Comparison of ENCODE assay signal across 19 cellular contexts in the genomic region with DNA sequence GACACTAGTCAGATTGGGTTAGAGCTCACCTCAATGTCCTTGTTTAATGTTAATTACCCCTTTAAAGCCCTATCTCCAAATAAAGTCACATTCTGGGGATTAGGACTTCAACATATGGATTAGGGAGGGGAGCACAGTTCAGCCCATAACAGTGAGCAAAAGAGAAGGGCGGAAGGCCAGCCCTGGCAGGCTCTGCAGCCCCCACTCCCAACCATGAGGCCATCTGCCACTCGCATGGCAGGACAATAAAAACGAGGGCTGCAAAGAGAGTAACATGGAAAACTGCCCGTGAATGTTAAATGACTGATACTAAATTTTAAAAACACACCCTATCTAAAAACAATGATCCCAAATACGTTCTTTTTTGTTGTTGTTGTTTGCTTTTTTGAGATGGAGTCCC. TPM values are rescaled to one million over a fixed set of nuclear protein-coding genes. Genes with fewer than 3 reads are reported as not detected.
DNase-seq lines count a peak whose midpoint lies in the region; ATAC-seq lines count a peak whose summit lies in the region.
"Had no signal": no experiment of that assay in that cellular context is flagged by ENCODE, and none has a peak within 500 bp of the region (broad histone marks: within the 10 kb centered on the region; RNA-seq: fewer than 3 reads in every experiment).

No MANE protein-coding gene starts in this region.

- no peaks in the 10 kb centered on the region for H3K9me3 ChIP-seq in CD4-positive, CD25-positive, alpha-beta regulatory T cell (ENCODE audit: control insufficient read depth in 2 of 2, low read length in 2 of 2)
- H3K9me3 ChIP-seq: right lobe of liver, stomach, transverse colon had no signal

- POLR2A ChIA-PET in T-cell (lab: Charles Lee): no interaction called here

- H3K27ac Mint-ChIP-seq in CD4-positive, CD25-positive, alpha-beta regulatory T cell: peak overlapping the region; percentile 89 to 97 (median 91)
- peak overlapping the region; percentile 99 to 100 for H3K27ac Mint-ChIP-seq in T-cell

- no peaks in the 10 kb centered on the region for H3K27me3 ChIP-seq in CD4-positive, CD25-positive, alpha-beta regulatory T cell (ENCODE audit: control insufficient read depth, insufficient read depth, low read length)
- H3K27me3 ChIP-seq: right lobe of liver, stomach, transverse colon had no signal

- peaks cover 29% of the 10 kb centered on the region for H3K36me3 ChIP-seq in CD4-positive, CD25-positive, alpha-beta regulatory T cell (ENCODE audit: control insufficient read depth, insufficient read depth, low read length)
- H3K36me3 ChIP-seq: right lobe of liver, transverse colon had no signal

- H3K4me1 ChIP-seq in CD4-positive, CD25-positive, alpha-beta regulatory T cell (ENCODE audit: control insufficient read depth, insufficient read depth, low read length, poor library complexity, severe bottlenecking): peaks cover 54% of the 10 kb centered on the region
- H3K4me1 ChIP-seq: right lobe of liver had no signal

- no peaks in the 10 kb centered on the region for H3K9me3 Mint-ChIP-seq in CD4-positive, CD25-positive, alpha-beta regulatory T cell
- H3K9me3 Mint-ChIP-seq in T-cell: no peaks in the 10 kb centered on the region

- no peak overlapping the region for H3K4me3 ChIP-seq in CD4-positive, CD25-positive, alpha-beta regulatory T cell (ENCODE audit: low read depth, low read length)
- H3K4me3 ChIP-seq: K562, right lobe of liver, stomach, transverse colon had no signal

- no peaks in the 10 kb centered on the region for H3K27me3 Mint-ChIP-seq in CD4-positive, CD25-positive, alpha-beta regulatory T cell
- no peaks in the 10 kb centered on the region for H3K27me3 Mint-ChIP-seq in T-cell

- ATAC-seq in CD4-positive, CD25-positive, alpha-beta regulatory T cell (ENCODE audit: low read depth in 2 of 2): no peak
- ATAC-seq in T-cell (replicated peaks in 1 of 4): no peak
- ATAC-seq in GM21390 (IDR thresholded peaks at IDR 0.05; ENCODE audit: unreplicated experiment): no peak
- ATAC-seq: K562, right lobe of liver had no signal

- H3K4me3 Mint-ChIP-seq in CD4-positive, CD25-positive, alpha-beta regulatory T cell: peak overlapping the region in 3 of 4 donors; percentile 45 to 69 (median 61)
- H3K4me3 Mint-ChIP-seq in T-cell: peak overlapping the region in 2 of 3 donors; percentile 9 to 84

- H3K36me3 Mint-ChIP-seq in CD4-positive, CD25-positive, alpha-beta regulatory T cell: peaks cover 37% of the 10 kb centered on the region
- H3K36me3 Mint-ChIP-seq in T-cell: peaks cover 48% of the 10 kb centered on the region

- H3K4me1 Mint-ChIP-seq in CD4-positive, CD25-positive, alpha-beta regulatory T cell: peaks cover 18 to 80% (median 51%) of the 10 kb centered on the region in 4 donors
- peaks cover 88 to 94% (median 91%) of the 10 kb centered on the region in 3 donors for H3K4me1 Mint-ChIP-seq in T-cell

- CTCF ChIA-PET in T-cell (lab: Charles Lee): no interaction called here

- H3K27ac ChIP-seq in CD4-positive, CD25-positive, alpha-beta regulatory T cell (ENCODE audit: insufficient read depth, low read length, poor library complexity, severe bottlenecking): peak overlapping the region; percentile 85
- H3K27ac ChIP-seq: 22Rv1, epithelial cell of prostate, right lobe of liver, stomach had no signal

- DNase-seq in DMS 273 (lab: John Stamatoyannopoulos, UW; ENCODE audit: unreplicated experiment) (peak; percentile 60), DMS 273 treated with DMSO at 0.1 percent for 48 hours (lab: John Stamatoyannopoulos, UW) (no peak), T-cell (no peak), cerebellum (ENCODE audit: low spot score) (peak; percentile 75), A172 (ENCODE audit: low spot score) (no peak), RPMI8226 (no peak)
- DNase-seq in CD4-positive, CD25-positive, alpha-beta regulatory T cell: no peak
- DNase-seq: DMS79 treated with DMSO at 0.1 percent for 48 hours, head of caudate nucleus, MM.1S, NCI-H1417 treated with DMSO at 0.1 percent for 48 hours, NCI-H2081 treated with DMSO at 0.1 percent for 48 hours, right lobe of liver, stomach, transverse colon had no signal

RNA-seq across cellular contexts. Expression of a gene that starts 38.7 kb away (rescaled TPM):
- total RNA-seq in CD4-positive, CD25-positive, alpha-beta regulatory T cell: 85.7 TPM
- polyA plus RNA-seq in CD4-positive, CD25-positive, alpha-beta regulatory T cell: 100 to 1,000 TPM; 165 to 188 (median 183) TPM
- total RNA-seq in T-cell (100 to 1,000 TPM in 4 of 5 donors, 10 to 100 TPM in 1; 77.1 to 163 (median 155) TPM), cerebellum (5.4 TPM)
- total RNA-seq in A172 (2014; rRNA removed; shearing (Covaris generic)): 74.7 and 106 TPM in 2 replicates

Comparison
In these comparisons a context has a peak if more than half of its experiments do, and no peak if none do; other contexts are left out.
1. DNase-seq: peak in DMS 273 (single experiment) and cerebellum (single experiment); none in DMS 273 treated with DMSO at 0.1 percent for 48 hours (single experiment), CD4-positive, CD25-positive, alpha-beta regulatory T cell (0 of 3), T-cell (0 of 34), A172 (single experiment) and RPMI8226 (single experiment).
2. RNA of a gene that starts 38.7 kb away (total RNA-seq): 77.1 to 163 TPM in T-cell, 74.7 to 106 TPM in A172 and 85.7 TPM in CD4-positive, CD25-positive, alpha-beta regulatory T cell (single experiment); 5.4 TPM in cerebellum (single experiment); every median in the first group is over 10 times any median in the second.